In the genomic region with DNA sequence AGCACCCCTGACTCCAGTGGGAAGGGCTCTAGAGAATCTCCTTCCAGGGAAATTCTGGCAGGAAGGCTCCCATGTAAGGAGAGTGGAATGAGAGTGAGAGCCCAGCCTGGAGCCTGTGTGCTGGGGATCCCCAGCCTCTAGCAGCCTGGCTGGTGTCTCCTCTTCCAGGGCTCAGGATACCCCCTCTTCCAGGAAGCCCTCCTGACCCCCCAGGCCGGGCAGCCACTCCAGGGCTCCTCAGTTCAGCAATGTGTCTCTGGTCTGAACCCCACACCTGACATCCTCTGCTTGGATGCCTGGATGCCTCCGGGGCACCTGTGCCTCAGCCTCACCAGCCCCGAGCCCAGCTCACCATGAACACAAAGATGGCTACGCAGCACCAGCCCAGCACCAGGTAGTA, we compare ENCODE assay signal across 1 cellular context.
TF ChIP-seq lines count a peak whose summit lies in the region.

No MANE protein-coding gene starts in this region.

TF ChIP-seq in K562, 482 proteins besides CTCF, POLR2A, EP300 and RAD21:
- TF ChIP-seq TOE1 (IDR thresholded peaks at IDR 0.05; ENCODE audit: borderline replicate concordance) (no peak), TOE1 (CRISPR knock-in tag; IDR thresholded peaks at IDR 0.05; ENCODE audit: borderline replicate concordance, low read depth) (no peak), NFATC3 (IDR thresholded peaks at IDR 0.05) (no peak), RBFOX2 (IDR thresholded peaks at IDR 0.05; ENCODE audit: low read depth, low read length) (0 out of 2 replicates have a peak, but pooled peaks have one; percentile 50), NCOR1 (IDR thresholded peaks at IDR 0.05) (no peak), ZFP36 (IDR thresholded peaks at IDR 0.05; ENCODE audit: low read depth, low read length, partially characterized antibody) (peak; percentile 71), ZBTB8A (IDR thresholded peaks at IDR 0.05; ENCODE audit: partially characterized antibody) (no peak), ZNF165 (CRISPR knock-in tag; IDR thresholded peaks at IDR 0.05; ENCODE audit: borderline replicate concordance) (no peak), HNRNPL (IDR thresholded peaks at IDR 0.05; ENCODE audit: low read depth, low read length) (no peak)
- TF ChIP-seq, protein P1, sequence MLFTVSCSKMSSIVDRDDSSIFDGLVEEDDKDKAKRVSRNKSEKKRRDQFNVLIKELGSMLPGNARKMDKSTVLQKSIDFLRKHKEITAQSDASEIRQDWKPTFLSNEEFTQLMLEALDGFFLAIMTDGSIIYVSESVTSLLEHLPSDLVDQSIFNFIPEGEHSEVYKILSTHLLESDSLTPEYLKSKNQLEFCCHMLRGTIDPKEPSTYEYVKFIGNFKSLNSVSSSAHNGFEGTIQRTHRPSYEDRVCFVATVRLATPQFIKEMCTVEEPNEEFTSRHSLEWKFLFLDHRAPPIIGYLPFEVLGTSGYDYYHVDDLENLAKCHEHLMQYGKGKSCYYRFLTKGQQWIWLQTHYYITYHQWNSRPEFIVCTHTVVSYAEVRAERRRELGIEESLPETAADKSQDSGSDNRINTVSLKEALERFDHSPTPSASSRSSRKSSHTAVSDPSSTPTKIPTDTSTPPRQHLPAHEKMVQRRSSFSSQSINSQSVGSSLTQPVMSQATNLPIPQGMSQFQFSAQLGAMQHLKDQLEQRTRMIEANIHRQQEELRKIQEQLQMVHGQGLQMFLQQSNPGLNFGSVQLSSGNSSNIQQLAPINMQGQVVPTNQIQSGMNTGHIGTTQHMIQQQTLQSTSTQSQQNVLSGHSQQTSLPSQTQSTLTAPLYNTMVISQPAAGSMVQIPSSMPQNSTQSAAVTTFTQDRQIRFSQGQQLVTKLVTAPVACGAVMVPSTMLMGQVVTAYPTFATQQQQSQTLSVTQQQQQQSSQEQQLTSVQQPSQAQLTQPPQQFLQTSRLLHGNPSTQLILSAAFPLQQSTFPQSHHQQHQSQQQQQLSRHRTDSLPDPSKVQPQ (CRISPR knock-in tag; IDR thresholded peaks at IDR 0.05; ENCODE audit: borderline replicate concordance), result no peak
